Comparison of ENCODE assay signal across 1 cellular context in genomic region chr3:42640129-42640528, GRCh38.
TF ChIP-seq lines count a peak whose summit lies in the region.

No MANE protein-coding gene starts in this region.

TF ChIP-seq in IMR-90, 13 proteins besides CTCF, POLR2A, EP300 and RAD21:
- TF ChIP-seq BHLHE40 (IDR thresholded peaks at IDR 0.05; ENCODE audit: low read depth, low read length) = no peak
- TF ChIP-seq CEBPB (IDR thresholded peaks at IDR 0.05; ENCODE audit: low read depth, low read length) = peak; percentile 8; the same call in 1 of the 2 replicates
- TF ChIP-seq MXI1 (IDR thresholded peaks at IDR 0.05; ENCODE audit: borderline replicate concordance, low read depth, low read length) = no peak
- no peak for TF ChIP-seq RCOR1 (IDR thresholded peaks at IDR 0.05; ENCODE audit: insufficient replicate concordance, low read length)
- no peak for TF ChIP-seq SMC3 (IDR thresholded peaks at IDR 0.05; ENCODE audit: low read depth, low read length)
